In the genomic region with DNA sequence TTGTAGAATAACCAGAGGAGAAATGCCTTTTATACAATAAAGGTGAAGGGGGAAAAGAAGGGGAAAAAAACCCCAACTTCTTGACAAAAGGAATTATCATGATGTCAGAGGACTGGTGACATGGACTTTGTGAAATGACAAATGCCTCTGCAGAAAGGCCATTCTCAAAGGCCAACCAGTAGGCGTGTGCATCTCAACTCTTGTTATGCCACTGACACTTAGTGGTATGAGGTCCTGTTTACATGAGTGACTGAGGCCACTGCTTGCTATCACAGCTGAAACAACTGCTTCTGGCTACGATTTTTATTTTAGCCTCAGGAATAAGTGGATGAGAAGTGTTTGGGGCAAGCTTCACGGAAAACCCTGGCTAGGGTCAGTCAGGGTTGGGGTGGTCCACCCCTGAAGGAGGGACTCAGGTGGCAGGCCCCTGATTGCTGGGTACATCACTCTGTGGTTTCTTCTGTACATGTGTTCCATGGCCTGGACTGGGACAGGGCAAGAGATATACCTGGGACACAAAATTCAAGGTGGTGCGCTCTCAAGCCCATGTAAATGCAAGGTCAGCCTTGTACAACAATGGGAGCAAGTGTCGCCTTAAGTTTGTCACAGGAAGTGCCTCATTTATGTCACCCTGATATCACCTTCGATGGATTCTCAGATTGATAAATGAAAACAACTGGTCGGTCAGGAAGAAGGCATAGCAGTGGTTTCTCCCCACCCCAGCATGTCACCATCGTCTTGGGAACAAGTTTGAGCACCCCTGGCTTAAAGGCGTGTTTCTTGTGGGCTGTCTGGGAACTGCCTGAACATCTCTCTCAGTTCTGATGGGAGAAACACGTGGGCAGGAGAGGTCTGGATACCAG, we compare ENCODE assay signal across 19 cellular contexts. TPM values are rescaled to one million over a fixed set of nuclear protein-coding genes. Genes with fewer than 3 reads are reported as not detected.
DNase-seq lines count a peak whose midpoint lies in the region; ATAC-seq and TF ChIP-seq lines count a peak whose summit lies in the region.
"Had no signal": no experiment of that assay in that cellular context is flagged by ENCODE, and none has a peak within 500 bp of the region (broad histone marks: within the 10 kb centered on the region; RNA-seq: fewer than 3 reads in every experiment).

No MANE protein-coding gene starts in this region.

- CTCF ChIA-PET in activated naive CD4-positive, alpha-beta T cell treated with anti-CD3 and anti-CD28 coated beads for 36 hours (lab: Charles Lee) = interaction anchor here (0.7 to 1.1 kb wide), 2 partner anchors 103 to 156 kb away, joined by 3 to 5 read pairs; no protein-coding TSS in a partner anchor
- CTCF ChIA-PET in activated CD8-positive, alpha-beta T cell treated with anti-CD3 and anti-CD28 coated beads for 36 hours (lab: Charles Lee) = no interaction called here

- peak overlapping the region; percentile 62 for H3K4me3 Mint-ChIP-seq in activated naive CD4-positive, alpha-beta T cell treated with anti-CD3 and anti-CD28 coated beads for 36 hours
- peak overlapping the region; percentile 63 for H3K4me3 Mint-ChIP-seq in activated CD8-positive, alpha-beta T cell treated with anti-CD3 and anti-CD28 coated beads for 36 hours

- DNase-seq in activated naive CD4-positive, alpha-beta T cell treated with anti-CD3 and anti-CD28 coated beads for 36 hours = no peak
- DNase-seq in activated naive CD4-positive, alpha-beta T cell treated with anti-CD3 and anti-CD28 coated beads, Interleukin-2, amount 50 U/mL, for 16 hours = no peak
- DNase-seq in activated CD8-positive, alpha-beta T cell treated with anti-CD3 and anti-CD28 coated beads for 36 hours = peak; percentile 66
- peak; percentile 53 for DNase-seq in myocyte (ENCODE audit: low read depth)
- DNase-seq: heart right ventricle, mammary epithelial cell, naive B cell, NCI-H2171 treated with DMSO at 0.1 percent for 48 hours, NCI-H774, PC-9, stomach, uterus had no signal

- no peaks in the 10 kb centered on the region for H3K27me3 ChIP-seq in thymus (ENCODE audit: control insufficient read depth, insufficient read depth)
- H3K27me3 ChIP-seq: breast epithelium, stomach, uterus had no signal

- H3K36me3 Mint-ChIP-seq in activated naive CD4-positive, alpha-beta T cell treated with anti-CD3 and anti-CD28 coated beads for 36 hours (ENCODE audit: low read depth) = peaks cover 13% of the 10 kb centered on the region
- H3K36me3 Mint-ChIP-seq in activated CD8-positive, alpha-beta T cell treated with anti-CD3 and anti-CD28 coated beads for 36 hours (ENCODE audit: low read depth) = peaks cover 18% of the 10 kb centered on the region

- H3K27ac Mint-ChIP-seq in activated naive CD4-positive, alpha-beta T cell treated with anti-CD3 and anti-CD28 coated beads for 36 hours = peak overlapping the region; percentile 86
- H3K27ac Mint-ChIP-seq in activated CD8-positive, alpha-beta T cell treated with anti-CD3 and anti-CD28 coated beads for 36 hours = peak overlapping the region; percentile 90
- H3K27ac Mint-ChIP-seq: progenitor cell of endocrine pancreas had no signal

- H3K27ac ChIP-seq in thymus (ENCODE audit: low read depth) = peak overlapping the region; percentile 46
- H3K27ac ChIP-seq: breast epithelium, PC-9, uterus had no signal

- ATAC-seq in activated CD8-positive, alpha-beta T cell treated with anti-CD3 and anti-CD28 coated beads for 36 hours = peak; percentile 50
- ATAC-seq in HG03039 (IDR thresholded peaks at IDR 0.05; ENCODE audit: unreplicated experiment) = no peak
- ATAC-seq in GM19035 (IDR thresholded peaks at IDR 0.05; ENCODE audit: unreplicated experiment) = no peak
- ATAC-seq in GM19397 (IDR thresholded peaks at IDR 0.05; ENCODE audit: unreplicated experiment) = no peak
- ATAC-seq: heart right ventricle had no signal

- H3K4me1 Mint-ChIP-seq in activated naive CD4-positive, alpha-beta T cell treated with anti-CD3 and anti-CD28 coated beads for 36 hours (ENCODE audit: low read depth) = peaks cover 93% of the 10 kb centered on the region
- peaks cover 96% of the 10 kb centered on the region for H3K4me1 Mint-ChIP-seq in activated CD8-positive, alpha-beta T cell treated with anti-CD3 and anti-CD28 coated beads for 36 hours (ENCODE audit: low read depth)

- peaks cover 64% of the 10 kb centered on the region for H3K4me1 ChIP-seq in thymus (ENCODE audit: control insufficient read depth, insufficient read depth, low read length)
- H3K4me1 ChIP-seq: breast epithelium, uterus had no signal

- WGBS in thymus = 79% methylated on average over 10 of the region's 10 CpGs

- H3K9me3 ChIP-seq in thymus (ENCODE audit: control insufficient read depth) = no peaks in the 10 kb centered on the region
- H3K9me3 ChIP-seq: breast epithelium, heart right ventricle, stomach, uterus had no signal

- TF ChIP-seq CTCF in activated CD8-positive, alpha-beta T cell treated with anti-CD3 and anti-CD28 coated beads for 36 hours (IDR thresholded peaks at IDR 0.05) = no peak

- no peaks in the 10 kb centered on the region for H3K9me3 Mint-ChIP-seq in activated naive CD4-positive, alpha-beta T cell treated with anti-CD3 and anti-CD28 coated beads for 36 hours
- no peaks in the 10 kb centered on the region for H3K9me3 Mint-ChIP-seq in activated CD8-positive, alpha-beta T cell treated with anti-CD3 and anti-CD28 coated beads for 36 hours
- H3K9me3 Mint-ChIP-seq: naive B cell had no signal

- intact Hi-C loops in activated naive CD4-positive, alpha-beta T cell treated with anti-CD3 and anti-CD28 coated beads for 36 hours (cut with micrococcal nuclease) = no loop called here
- intact Hi-C loops in activated CD8-positive, alpha-beta T cell treated with anti-CD3 and anti-CD28 coated beads for 36 hours (cut with micrococcal nuclease) = no loop called here

- H3K36me3 ChIP-seq in thymus (ENCODE audit: control insufficient read depth, insufficient read depth) = peaks cover 23% of the 10 kb centered on the region
- H3K36me3 ChIP-seq: breast epithelium, stomach, uterus had no signal

- POLR2A ChIA-PET in activated CD8-positive, alpha-beta T cell treated with anti-CD3 and anti-CD28 coated beads for 36 hours (lab: Charles Lee) = interaction anchor here (0.5 to 3.2 kb wide), 9 partner anchors 10 to 233 kb away, joined by 3 to 26 read pairs (median 4); no protein-coding TSS in a partner anchor

- no peak overlapping the region for H3K4me3 ChIP-seq in thymus (ENCODE audit: low read length)
- H3K4me3 ChIP-seq: breast epithelium, heart right ventricle, PC-9, stomach, uterus had no signal

- no peaks in the 10 kb centered on the region for H3K27me3 Mint-ChIP-seq in activated naive CD4-positive, alpha-beta T cell treated with anti-CD3 and anti-CD28 coated beads for 36 hours (ENCODE audit: low read depth)
- H3K27me3 Mint-ChIP-seq in activated CD8-positive, alpha-beta T cell treated with anti-CD3 and anti-CD28 coated beads for 36 hours = no peaks in the 10 kb centered on the region
- H3K27me3 Mint-ChIP-seq: naive B cell had no signal

RNA-seq across cellular contexts. Expression of a gene that starts 12.3 kb away (rescaled TPM):
- total RNA-seq in activated naive CD4-positive, alpha-beta T cell treated with anti-CD3 and anti-CD28 coated beads for 36 hours = 10 to 100 TPM; 36.9 to 41.0 TPM
- total RNA-seq in activated CD8-positive, alpha-beta T cell treated with anti-CD3 and anti-CD28 coated beads for 36 hours = 10 to 100 TPM; 18.7 to 19.0 TPM
- 166 and 221 TPM in 2 replicates for total RNA-seq in myocyte
- polyA plus RNA-seq in myocyte (2012) = 81.3 TPM
- 29.6 TPM for polyA plus RNA-seq in thymus
- total RNA-seq: G401 had no signal

Comparison
In these comparisons a context has a peak if more than half of its experiments do, and no peak if none do; other contexts are left out.
1. DNase-seq: peak in activated CD8-positive, alpha-beta T cell treated with anti-CD3 and anti-CD28 coated beads for 36 hours (single experiment) and myocyte (single experiment); none in activated naive CD4-positive, alpha-beta T cell treated with anti-CD3 and anti-CD28 coated beads for 36 hours (single experiment) and activated naive CD4-positive, alpha-beta T cell treated with anti-CD3 and anti-CD28 coated beads, Interleukin-2, amount 50 U/mL, for 16 hours (single experiment).